8 cellular contexts compared by ENCODE assay signal in genomic region chr9:4665357-4665756, GRCh38. TPM values are rescaled to one million over a fixed set of nuclear protein-coding genes. Genes with fewer than 3 reads are reported as not detected.
A peak's percentile ranks its signal among the peaks of the same experiment; 100 is the strongest.
DNase-seq lines count a peak whose midpoint lies in the region.

No MANE protein-coding gene starts in this region.

- H3K27ac ChIP-seq in iPS-20b (ENCODE audit: low read length) (no peak overlapping the region), subcutaneous abdominal adipose tissue (ENCODE audit: low read depth, low read length) (peak overlapping the region; percentile 77)

- CTCF ChIA-PET in activated CD4-positive, alpha-beta memory T cell treated with anti-CD3 and anti-CD28 coated beads for 36 hours (lab: Charles Lee): interaction anchor here (0.7 to 1.8 kb wide), 3 partner anchors 12 to 1805 kb away, joined by 3 to 6 read pairs (median 4); no protein-coding TSS in a partner anchor
- CTCF ChIA-PET in activated CD4-positive, alpha-beta memory T cell treated with anti-CD3 and anti-CD28 coated beads, Interleukin-2, amount 10 ng/mL, durations not matched to agents 7 days and 5 days (lab: Charles Lee): interaction anchor here (1.6 to 1.8 kb wide), 4 partner anchors 10 to 74 kb away, joined by 3 to 9 read pairs (median 6); no protein-coding TSS in a partner anchor

- POLR2A ChIA-PET in activated CD4-positive, alpha-beta memory T cell treated with anti-CD3 and anti-CD28 coated beads for 36 hours (lab: Charles Lee): interaction anchor here (1.1 kb wide), 1 partner anchor 14 kb away, joined by 4 read pairs; the partner anchor contains the start of gene CDC37L1
- POLR2A ChIA-PET in activated CD4-positive, alpha-beta memory T cell treated with anti-CD3 and anti-CD28 coated beads, Interleukin-2, amount 10 ng/mL, durations not matched to agents 7 days and 5 days (lab: Charles Lee): interaction anchor here (1.2 to 5.8 kb wide), 5 partner anchors 9 to 75 kb away, joined by 3 to 34 read pairs (median 6); partner anchors contain the start of genes AK3 and CDC37L1

- H3K4me1 Mint-ChIP-seq in activated CD4-positive, alpha-beta memory T cell treated with anti-CD3 and anti-CD28 coated beads for 36 hours (ENCODE audit: low read depth): peaks cover 68% of the 10 kb centered on the region
- peaks cover 72% of the 10 kb centered on the region for H3K4me1 Mint-ChIP-seq in activated CD4-positive, alpha-beta memory T cell treated with anti-CD3 and anti-CD28 coated beads, Interleukin-2, amount 10 ng/mL, durations not matched to agents 7 days and 5 days
- H3K4me1 Mint-ChIP-seq in activated T-helper 1 cell treated with anti-CD3 and anti-CD28 coated beads, Interleukin-12 subunit alpha, Interleukin-12 subunit beta, Interleukin-2, Interleukin-4 antibody, amounts not matched to agents 30 ng/mL and 10 ng/mL and 1 ng/mL, durations not matched to agents 14 hours and 24 hours and 36 hours (ENCODE audit: low read depth): peaks cover 77% of the 10 kb centered on the region

- H3K9ac ChIP-seq in iPS-20b (ENCODE audit: low read depth, low read length): 0 out of 2 replicates have a peak overlapping the region, but pooled peaks have one; percentile 18
- no peak overlapping the region for H3K9ac ChIP-seq in subcutaneous abdominal adipose tissue (ENCODE audit: low read length in 5 of 5)

- H3K4me3 Mint-ChIP-seq in activated CD4-positive, alpha-beta memory T cell treated with anti-CD3 and anti-CD28 coated beads for 36 hours: peak overlapping the region; percentile 68
- H3K4me3 Mint-ChIP-seq in activated CD4-positive, alpha-beta memory T cell treated with anti-CD3 and anti-CD28 coated beads, Interleukin-2, amount 10 ng/mL, durations not matched to agents 7 days and 5 days: no peak overlapping the region
- peak overlapping the region; percentile 80 for H3K4me3 Mint-ChIP-seq in activated T-helper 1 cell treated with anti-CD3 and anti-CD28 coated beads, Interleukin-12 subunit alpha, Interleukin-12 subunit beta, Interleukin-2, Interleukin-4 antibody, amounts not matched to agents 30 ng/mL and 10 ng/mL and 1 ng/mL, durations not matched to agents 14 hours and 24 hours and 36 hours

- H3K27me3 Mint-ChIP-seq in activated CD4-positive, alpha-beta memory T cell treated with anti-CD3 and anti-CD28 coated beads for 36 hours: no peaks in the 10 kb centered on the region
- H3K27me3 Mint-ChIP-seq in activated CD4-positive, alpha-beta memory T cell treated with anti-CD3 and anti-CD28 coated beads, Interleukin-2, amount 10 ng/mL, durations not matched to agents 7 days and 5 days: peaks cover 3% of the 10 kb centered on the region
- H3K27me3 Mint-ChIP-seq in activated T-helper 1 cell treated with anti-CD3 and anti-CD28 coated beads, Interleukin-12 subunit alpha, Interleukin-12 subunit beta, Interleukin-2, Interleukin-4 antibody, amounts not matched to agents 30 ng/mL and 10 ng/mL and 1 ng/mL, durations not matched to agents 14 hours and 24 hours and 36 hours (ENCODE audit: insufficient read depth): peaks cover 2% of the 10 kb centered on the region

- H3K36me3 ChIP-seq in iPS-20b (ENCODE audit: insufficient read depth, low read depth, low read length): no peaks in the 10 kb centered on the region
- H3K36me3 ChIP-seq in subcutaneous abdominal adipose tissue (ENCODE audit: control insufficient read depth in 5 of 5, insufficient read depth in 5 of 5, low read length in 5 of 5): no peaks in the 10 kb centered on the region

- no peaks in the 10 kb centered on the region for H3K9me3 Mint-ChIP-seq in activated CD4-positive, alpha-beta memory T cell treated with anti-CD3 and anti-CD28 coated beads for 36 hours
- no peaks in the 10 kb centered on the region for H3K9me3 Mint-ChIP-seq in activated CD4-positive, alpha-beta memory T cell treated with anti-CD3 and anti-CD28 coated beads, Interleukin-2, amount 10 ng/mL, durations not matched to agents 7 days and 5 days
- no peaks in the 10 kb centered on the region for H3K9me3 Mint-ChIP-seq in activated T-helper 1 cell treated with anti-CD3 and anti-CD28 coated beads, Interleukin-12 subunit alpha, Interleukin-12 subunit beta, Interleukin-2, Interleukin-4 antibody, amounts not matched to agents 30 ng/mL and 10 ng/mL and 1 ng/mL, durations not matched to agents 14 hours and 24 hours and 36 hours

- peak overlapping the region; percentile 79 for H3K4me3 ChIP-seq in iPS-20b (ENCODE audit: low read length)
- peak overlapping the region in 3 of 5 donors; percentile 62 to 83 (median 69) for H3K4me3 ChIP-seq in subcutaneous abdominal adipose tissue (ENCODE audit: low read depth in 1 of 5, low read length in 5 of 5)

- peaks cover 20% of the 10 kb centered on the region; the same call in 1 of the 2 replicates for H3K27me3 ChIP-seq in iPS-20b (ENCODE audit: insufficient read depth, low read length)
- H3K27me3 ChIP-seq in subcutaneous abdominal adipose tissue (ENCODE audit: control insufficient read depth in 5 of 5, insufficient read depth in 4 of 5, low read length in 5 of 5): no peaks in the 10 kb centered on the region

- H3K27ac Mint-ChIP-seq in activated CD4-positive, alpha-beta memory T cell treated with anti-CD3 and anti-CD28 coated beads for 36 hours: no peak overlapping the region
- H3K27ac Mint-ChIP-seq in activated CD4-positive, alpha-beta memory T cell treated with anti-CD3 and anti-CD28 coated beads, Interleukin-2, amount 10 ng/mL, durations not matched to agents 7 days and 5 days: no peak overlapping the region
- no peak overlapping the region for H3K27ac Mint-ChIP-seq in activated T-helper 1 cell treated with anti-CD3 and anti-CD28 coated beads, Interleukin-12 subunit alpha, Interleukin-12 subunit beta, Interleukin-2, Interleukin-4 antibody, amounts not matched to agents 30 ng/mL and 10 ng/mL and 1 ng/mL, durations not matched to agents 14 hours and 24 hours and 36 hours

- DNase-seq in activated CD4-positive, alpha-beta memory T cell treated with anti-CD3 and anti-CD28 coated beads for 36 hours: no peak
- DNase-seq in activated CD4-positive, alpha-beta memory T cell treated with anti-CD3 and anti-CD28 coated beads, Interleukin-2, amount 10 ng/mL, durations not matched to agents 7 days and 5 days: no peak
- DNase-seq in activated T-helper 1 cell treated with anti-CD3 and anti-CD28 coated beads, Interleukin-12 subunit alpha, Interleukin-12 subunit beta, Interleukin-2, Interleukin-4 antibody, amounts not matched to agents 30 ng/mL and 10 ng/mL and 1 ng/mL, durations not matched to agents 14 hours and 24 hours and 36 hours (ENCODE audit: low spot score): no peak
- DNase-seq in mucosa of gallbladder (ENCODE audit: low spot score) (no peak), glomerular visceral epithelial cell (ENCODE audit: extremely low spot score) (no peak), SK-N-DZ (ENCODE audit: low spot score) (no peak)

- H3K9me3 ChIP-seq in iPS-20b (ENCODE audit: insufficient read depth, low read depth, low read length): no peaks in the 10 kb centered on the region
- no peaks in the 10 kb centered on the region for H3K9me3 ChIP-seq in subcutaneous abdominal adipose tissue (ENCODE audit: control insufficient read depth in 5 of 5, low read length in 5 of 5)

- no peaks in the 10 kb centered on the region for H3K36me3 Mint-ChIP-seq in activated CD4-positive, alpha-beta memory T cell treated with anti-CD3 and anti-CD28 coated beads for 36 hours
- peaks cover 6% of the 10 kb centered on the region for H3K36me3 Mint-ChIP-seq in activated CD4-positive, alpha-beta memory T cell treated with anti-CD3 and anti-CD28 coated beads, Interleukin-2, amount 10 ng/mL, durations not matched to agents 7 days and 5 days (ENCODE audit: low read depth)
- peaks cover 7% of the 10 kb centered on the region for H3K36me3 Mint-ChIP-seq in activated T-helper 1 cell treated with anti-CD3 and anti-CD28 coated beads, Interleukin-12 subunit alpha, Interleukin-12 subunit beta, Interleukin-2, Interleukin-4 antibody, amounts not matched to agents 30 ng/mL and 10 ng/mL and 1 ng/mL, durations not matched to agents 14 hours and 24 hours and 36 hours (ENCODE audit: low read depth)

- intact Hi-C loops in activated CD4-positive, alpha-beta memory T cell treated with anti-CD3 and anti-CD28 coated beads for 36 hours (cut with micrococcal nuclease): loop anchor here (10.0 kb wide), 1 partner anchor 169 kb away; no protein-coding TSS in a partner anchor
- intact Hi-C loops in activated T-helper 1 cell treated with anti-CD3 and anti-CD28 coated beads, Interleukin-12 subunit alpha, Interleukin-12 subunit beta, Interleukin-2, Interleukin-4 antibody, amounts not matched to agents 30 ng/mL and 10 ng/mL and 1 ng/mL, durations not matched to agents 14 hours and 24 hours and 36 hours (cut with micrococcal nuclease): loop anchor here (5.0 to 10.0 kb wide), 2 partner anchors 148 to 1281 kb away; no protein-coding TSS in a partner anchor

- H3K4me1 ChIP-seq in iPS-20b (ENCODE audit: insufficient read depth, low read length) (peaks cover 33% of the 10 kb centered on the region), subcutaneous abdominal adipose tissue (ENCODE audit: control insufficient read depth in 5 of 5, insufficient read depth in 5 of 5, low read length in 5 of 5) (peaks cover 4 to 47% (median 43%) of the 10 kb centered on the region in 5 donors)

RNA-seq across cellular contexts. Expression of gene SPATA6L, which starts 0.9 kb away (rescaled TPM):
- total RNA-seq in activated CD4-positive, alpha-beta memory T cell treated with anti-CD3 and anti-CD28 coated beads for 36 hours: under 1 TPM; 0.48 to 0.59 TPM
- under 1 TPM; 0.43 to 0.83 TPM for total RNA-seq in activated CD4-positive, alpha-beta memory T cell treated with anti-CD3 and anti-CD28 coated beads, Interleukin-2, amount 10 ng/mL, durations not matched to agents 7 days and 5 days
- not detected in 2 replicates for total RNA-seq in activated T-helper 1 cell treated with anti-CD3 and anti-CD28 coated beads, Interleukin-12 subunit alpha, Interleukin-12 subunit beta, Interleukin-2, Interleukin-4 antibody, amounts not matched to agents 30 ng/mL and 10 ng/mL and 1 ng/mL, durations not matched to agents 14 hours and 24 hours and 36 hours
- 25.0 TPM for total RNA-seq in mucosa of gallbladder
- not detected in 2 replicates for polyA plus RNA-seq in SK-N-DZ (2014; cell fraction: cytosol; rRNA removed)
- not detected in 2 replicates for polyA plus RNA-seq in SK-N-DZ (2014; cell fraction: nucleus; rRNA removed)

RNA-seq across cellular contexts. Expression of gene PLPP6, which starts 3.3 kb away (rescaled TPM):
- 1 to 10 TPM; 4.4 to 4.6 TPM for total RNA-seq in activated CD4-positive, alpha-beta memory T cell treated with anti-CD3 and anti-CD28 coated beads for 36 hours
- total RNA-seq in activated CD4-positive, alpha-beta memory T cell treated with anti-CD3 and anti-CD28 coated beads, Interleukin-2, amount 10 ng/mL, durations not matched to agents 7 days and 5 days: 10 to 100 TPM in 1 of 2 experiments, 1 to 10 TPM in 1; 9.6 to 10.3 TPM
- total RNA-seq in activated T-helper 1 cell treated with anti-CD3 and anti-CD28 coated beads, Interleukin-12 subunit alpha, Interleukin-12 subunit beta, Interleukin-2, Interleukin-4 antibody, amounts not matched to agents 30 ng/mL and 10 ng/mL and 1 ng/mL, durations not matched to agents 14 hours and 24 hours and 36 hours: 5.3 and 5.7 TPM in 2 replicates
- 9.2 TPM for total RNA-seq in mucosa of gallbladder
- polyA plus RNA-seq in SK-N-DZ (2014; cell fraction: cytosol; rRNA removed): 7.4 and 9.4 TPM in 2 replicates
- polyA plus RNA-seq in SK-N-DZ (2014; cell fraction: nucleus; rRNA removed): 4.6 and 8.9 TPM in 2 replicates

RNA-seq across cellular contexts. Expression of gene CDC37L1, which starts 14.0 kb away (rescaled TPM):
- 10 to 100 TPM in 1 of 2 experiments, 1 to 10 TPM in 1; 9.7 to 11.0 TPM for total RNA-seq in activated CD4-positive, alpha-beta memory T cell treated with anti-CD3 and anti-CD28 coated beads for 36 hours
- 10 to 100 TPM; 11.9 to 12.0 TPM for total RNA-seq in activated CD4-positive, alpha-beta memory T cell treated with anti-CD3 and anti-CD28 coated beads, Interleukin-2, amount 10 ng/mL, durations not matched to agents 7 days and 5 days
- 11.1 and 11.3 TPM in 2 replicates for total RNA-seq in activated T-helper 1 cell treated with anti-CD3 and anti-CD28 coated beads, Interleukin-12 subunit alpha, Interleukin-12 subunit beta, Interleukin-2, Interleukin-4 antibody, amounts not matched to agents 30 ng/mL and 10 ng/mL and 1 ng/mL, durations not matched to agents 14 hours and 24 hours and 36 hours
- total RNA-seq in mucosa of gallbladder: 24.9 TPM
- 4.5 and 7.7 TPM in 2 replicates for polyA plus RNA-seq in SK-N-DZ (2014; cell fraction: cytosol; rRNA removed)
- 4.5 and 4.7 TPM in 2 replicates for polyA plus RNA-seq in SK-N-DZ (2014; cell fraction: nucleus; rRNA removed)

Comparison
In these comparisons a context has a peak if more than half of its experiments do, and no peak if none do; other contexts are left out.
1. RNA of gene SPATA6L, which starts 0.9 kb away (total RNA-seq): 25.0 TPM in mucosa of gallbladder (single experiment); 0.43 to 0.83 TPM in activated CD4-positive, alpha-beta memory T cell treated with anti-CD3 and anti-CD28 coated beads, Interleukin-2, amount 10 ng/mL, durations not matched to agents 7 days and 5 days, 0.48 to 0.59 TPM in activated CD4-positive, alpha-beta memory T cell treated with anti-CD3 and anti-CD28 coated beads for 36 hours and not detected in activated T-helper 1 cell treated with anti-CD3 and anti-CD28 coated beads, Interleukin-12 subunit alpha, Interleukin-12 subunit beta, Interleukin-2, Interleukin-4 antibody, amounts not matched to agents 30 ng/mL and 10 ng/mL and 1 ng/mL, durations not matched to agents 14 hours and 24 hours and 36 hours; every median in the first group is over 10 times any median in the second.